ENCODE assay signal across 8 cellular contexts in the genomic region with DNA sequence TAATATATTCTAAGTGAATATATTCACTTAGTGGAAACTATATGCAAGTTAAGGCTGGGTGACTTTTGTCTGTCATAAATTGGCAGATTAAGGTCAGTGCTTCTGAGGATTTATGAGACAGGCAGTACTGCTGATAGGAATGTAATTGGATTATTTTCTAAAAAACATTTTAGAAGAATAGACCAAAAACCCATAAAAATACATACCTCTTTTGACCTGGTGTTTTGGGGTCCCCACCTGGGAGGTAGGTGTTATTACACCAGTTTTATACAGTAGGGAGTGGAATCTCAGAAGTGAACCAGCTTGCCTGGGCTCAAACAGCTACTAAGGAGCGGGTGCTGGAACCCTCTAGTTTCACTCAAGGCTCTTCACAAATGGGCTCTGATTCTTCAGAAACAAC. TPM values are rescaled to one million over a fixed set of nuclear protein-coding genes. Genes with fewer than 3 reads are reported as not detected.
DNase-seq lines count a peak whose midpoint lies in the region; ATAC-seq and TF ChIP-seq lines count a peak whose summit lies in the region.

No MANE protein-coding gene starts in this region.

- H3K27ac Mint-ChIP-seq in Calu3 (ENCODE audit: unreplicated experiment), result no peak overlapping the region

- H3K4me1 Mint-ChIP-seq in Calu3 (ENCODE audit: low read depth, unreplicated experiment), result no peaks in the 10 kb centered on the region

- no peak for TF ChIP-seq CTCF in Calu3 (IDR thresholded peaks at IDR 0.05; ENCODE audit: unreplicated experiment)
- TF ChIP-seq CTCF in GM13977 (IDR thresholded peaks at IDR 0.05; ENCODE audit: extremely low read depth, insufficient read depth, missing control alignments), result peak; percentile 55

- no peak overlapping the region for H3K4me3 Mint-ChIP-seq in Calu3 (ENCODE audit: low read depth, unreplicated experiment)

- intact Hi-C loops in Calu3 (cut with micrococcal nuclease; ENCODE audit: unreplicated experiment) (loop anchor here (5.0 kb wide), 1 partner anchor 78 kb away; no protein-coding TSS in a partner anchor), left colon (cut with DNase I, micrococcal nuclease) (no loop called here)

- no TSS peak for BruUV-seq in Calu3 (replicated peaks; lab: Mats Ljungman, UMichigan)

- H3K36me3 Mint-ChIP-seq in Calu3 (ENCODE audit: insufficient read depth, unreplicated experiment), result peaks cover 26% of the 10 kb centered on the region

- no peaks in the 10 kb centered on the region for H3K27me3 Mint-ChIP-seq in Calu3 (ENCODE audit: unreplicated experiment)

- CTCF ChIA-PET in Calu3 (lab: Charles Lee), result no interaction called here

- DNase-seq in Calu3 (peak; percentile 5), GM13977 (ENCODE audit: low spot score) (no peak), SK-MEL-5 (ENCODE audit: low read depth, low spot score) (peak; percentile 24), left colon (no peak), NCI-H1694 treated with DMSO at 0.1 percent for 48 hours (lab: John Stamatoyannopoulos, UW) (no peak), NCI-H524 treated with DMSO at 0.1 percent for 48 hours (lab: John Stamatoyannopoulos, UW) (no peak), NCI-H187 (lab: John Stamatoyannopoulos, UW) (no peak)

- in situ Hi-C loops in GM13977 (cut with MboI; ENCODE audit: low pct_unique_long_range_greater_than_20kb, low sequenced_read_pairs, unreplicated experiment), result no loop called here
- in situ Hi-C loops in SK-MEL-5 (cut with HindIII; ENCODE audit: low pct_unique_long_range_greater_than_20kb, low sequenced_read_pairs), result no loop called here

- no peaks in the 10 kb centered on the region for H3K9me3 Mint-ChIP-seq in Calu3 (ENCODE audit: low read depth, unreplicated experiment)

- peak; percentile 56 for ATAC-seq in left colon
- ATAC-seq in HG02870 (IDR thresholded peaks at IDR 0.05; ENCODE audit: unreplicated experiment), result no peak

RNA-seq across cellular contexts. Expression of a gene that starts 25.3 kb away (rescaled TPM):
- total RNA-seq in Calu3 (2022), result 18.4 and 21.6 TPM in 2 replicates
- total RNA-seq in SK-MEL-5 (2014; rRNA removed; shearing (Covaris generic)), result 37.8 and 39.2 TPM in 2 replicates
- 21.9 and 30.3 TPM in 2 replicates for polyA plus RNA-seq in SK-MEL-5 (2015; cell fraction: cytosol; rRNA removed)
- 72.8 and 93.5 TPM in 2 replicates for polyA plus RNA-seq in SK-MEL-5 (2015; cell fraction: nucleus; rRNA removed)
- total RNA-seq in left colon, result 10 to 100 TPM; 47.7 to 53.7 TPM

Comparison
In these comparisons a context has a peak if more than half of its experiments do, and no peak if none do; other contexts are left out.
1. DNase-seq: peak in Calu3 (single experiment) and SK-MEL-5 (single experiment); none in GM13977 (single experiment), left colon (0 of 2), NCI-H1694 treated with DMSO at 0.1 percent for 48 hours (single experiment), NCI-H524 treated with DMSO at 0.1 percent for 48 hours (single experiment) and NCI-H187 (0 of 2).